In the genomic region with DNA sequence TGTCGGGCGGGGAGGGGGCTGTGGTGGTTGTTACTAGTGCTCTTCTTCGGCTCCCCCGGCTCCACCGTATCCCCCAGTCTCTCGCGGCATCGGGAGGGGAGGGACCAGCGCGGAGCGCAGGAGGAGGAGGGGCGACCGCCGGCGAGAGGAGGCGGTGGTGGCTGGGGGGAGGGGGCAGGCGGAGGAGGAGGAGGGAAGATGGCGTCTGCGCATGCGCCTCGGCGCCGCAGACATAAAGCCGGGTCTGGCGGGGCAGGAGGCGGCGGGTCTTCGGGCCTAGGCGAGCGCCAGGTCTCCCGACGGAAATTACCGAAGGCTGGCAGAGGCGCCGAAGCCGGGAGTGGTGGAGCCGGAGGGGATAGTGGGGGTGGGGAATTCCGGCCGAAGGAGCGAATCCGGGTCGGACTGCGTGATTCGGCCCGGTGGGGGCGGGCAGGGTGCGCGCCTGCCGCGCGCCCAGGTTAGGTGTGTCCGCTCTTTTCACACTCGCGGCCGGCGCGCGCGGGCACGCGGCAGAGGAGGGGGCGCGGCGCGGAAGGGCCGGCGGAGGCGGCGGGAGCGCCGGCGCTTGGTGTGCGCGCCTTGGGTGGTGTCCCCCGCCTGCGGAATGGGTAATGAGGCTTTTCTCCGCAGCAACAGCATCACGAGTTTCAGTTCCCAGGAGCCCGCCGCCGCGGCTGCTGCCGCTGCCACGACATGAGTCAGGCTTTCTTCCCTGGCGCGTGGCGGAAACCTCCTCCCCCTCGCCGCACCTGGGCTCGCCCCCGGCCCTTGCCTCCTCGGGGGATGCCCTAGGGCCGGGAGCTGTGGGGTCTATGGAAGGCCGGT, we compare ENCODE assay signal across 1 cellular context.
TF ChIP-seq lines count a peak whose summit lies in the region.

No MANE protein-coding gene starts in this region.

TF ChIP-seq in H1, 55 proteins besides CTCF, POLR2A, EP300 and RAD21 (continued from another document):
- TF ChIP-seq, protein P1, sequence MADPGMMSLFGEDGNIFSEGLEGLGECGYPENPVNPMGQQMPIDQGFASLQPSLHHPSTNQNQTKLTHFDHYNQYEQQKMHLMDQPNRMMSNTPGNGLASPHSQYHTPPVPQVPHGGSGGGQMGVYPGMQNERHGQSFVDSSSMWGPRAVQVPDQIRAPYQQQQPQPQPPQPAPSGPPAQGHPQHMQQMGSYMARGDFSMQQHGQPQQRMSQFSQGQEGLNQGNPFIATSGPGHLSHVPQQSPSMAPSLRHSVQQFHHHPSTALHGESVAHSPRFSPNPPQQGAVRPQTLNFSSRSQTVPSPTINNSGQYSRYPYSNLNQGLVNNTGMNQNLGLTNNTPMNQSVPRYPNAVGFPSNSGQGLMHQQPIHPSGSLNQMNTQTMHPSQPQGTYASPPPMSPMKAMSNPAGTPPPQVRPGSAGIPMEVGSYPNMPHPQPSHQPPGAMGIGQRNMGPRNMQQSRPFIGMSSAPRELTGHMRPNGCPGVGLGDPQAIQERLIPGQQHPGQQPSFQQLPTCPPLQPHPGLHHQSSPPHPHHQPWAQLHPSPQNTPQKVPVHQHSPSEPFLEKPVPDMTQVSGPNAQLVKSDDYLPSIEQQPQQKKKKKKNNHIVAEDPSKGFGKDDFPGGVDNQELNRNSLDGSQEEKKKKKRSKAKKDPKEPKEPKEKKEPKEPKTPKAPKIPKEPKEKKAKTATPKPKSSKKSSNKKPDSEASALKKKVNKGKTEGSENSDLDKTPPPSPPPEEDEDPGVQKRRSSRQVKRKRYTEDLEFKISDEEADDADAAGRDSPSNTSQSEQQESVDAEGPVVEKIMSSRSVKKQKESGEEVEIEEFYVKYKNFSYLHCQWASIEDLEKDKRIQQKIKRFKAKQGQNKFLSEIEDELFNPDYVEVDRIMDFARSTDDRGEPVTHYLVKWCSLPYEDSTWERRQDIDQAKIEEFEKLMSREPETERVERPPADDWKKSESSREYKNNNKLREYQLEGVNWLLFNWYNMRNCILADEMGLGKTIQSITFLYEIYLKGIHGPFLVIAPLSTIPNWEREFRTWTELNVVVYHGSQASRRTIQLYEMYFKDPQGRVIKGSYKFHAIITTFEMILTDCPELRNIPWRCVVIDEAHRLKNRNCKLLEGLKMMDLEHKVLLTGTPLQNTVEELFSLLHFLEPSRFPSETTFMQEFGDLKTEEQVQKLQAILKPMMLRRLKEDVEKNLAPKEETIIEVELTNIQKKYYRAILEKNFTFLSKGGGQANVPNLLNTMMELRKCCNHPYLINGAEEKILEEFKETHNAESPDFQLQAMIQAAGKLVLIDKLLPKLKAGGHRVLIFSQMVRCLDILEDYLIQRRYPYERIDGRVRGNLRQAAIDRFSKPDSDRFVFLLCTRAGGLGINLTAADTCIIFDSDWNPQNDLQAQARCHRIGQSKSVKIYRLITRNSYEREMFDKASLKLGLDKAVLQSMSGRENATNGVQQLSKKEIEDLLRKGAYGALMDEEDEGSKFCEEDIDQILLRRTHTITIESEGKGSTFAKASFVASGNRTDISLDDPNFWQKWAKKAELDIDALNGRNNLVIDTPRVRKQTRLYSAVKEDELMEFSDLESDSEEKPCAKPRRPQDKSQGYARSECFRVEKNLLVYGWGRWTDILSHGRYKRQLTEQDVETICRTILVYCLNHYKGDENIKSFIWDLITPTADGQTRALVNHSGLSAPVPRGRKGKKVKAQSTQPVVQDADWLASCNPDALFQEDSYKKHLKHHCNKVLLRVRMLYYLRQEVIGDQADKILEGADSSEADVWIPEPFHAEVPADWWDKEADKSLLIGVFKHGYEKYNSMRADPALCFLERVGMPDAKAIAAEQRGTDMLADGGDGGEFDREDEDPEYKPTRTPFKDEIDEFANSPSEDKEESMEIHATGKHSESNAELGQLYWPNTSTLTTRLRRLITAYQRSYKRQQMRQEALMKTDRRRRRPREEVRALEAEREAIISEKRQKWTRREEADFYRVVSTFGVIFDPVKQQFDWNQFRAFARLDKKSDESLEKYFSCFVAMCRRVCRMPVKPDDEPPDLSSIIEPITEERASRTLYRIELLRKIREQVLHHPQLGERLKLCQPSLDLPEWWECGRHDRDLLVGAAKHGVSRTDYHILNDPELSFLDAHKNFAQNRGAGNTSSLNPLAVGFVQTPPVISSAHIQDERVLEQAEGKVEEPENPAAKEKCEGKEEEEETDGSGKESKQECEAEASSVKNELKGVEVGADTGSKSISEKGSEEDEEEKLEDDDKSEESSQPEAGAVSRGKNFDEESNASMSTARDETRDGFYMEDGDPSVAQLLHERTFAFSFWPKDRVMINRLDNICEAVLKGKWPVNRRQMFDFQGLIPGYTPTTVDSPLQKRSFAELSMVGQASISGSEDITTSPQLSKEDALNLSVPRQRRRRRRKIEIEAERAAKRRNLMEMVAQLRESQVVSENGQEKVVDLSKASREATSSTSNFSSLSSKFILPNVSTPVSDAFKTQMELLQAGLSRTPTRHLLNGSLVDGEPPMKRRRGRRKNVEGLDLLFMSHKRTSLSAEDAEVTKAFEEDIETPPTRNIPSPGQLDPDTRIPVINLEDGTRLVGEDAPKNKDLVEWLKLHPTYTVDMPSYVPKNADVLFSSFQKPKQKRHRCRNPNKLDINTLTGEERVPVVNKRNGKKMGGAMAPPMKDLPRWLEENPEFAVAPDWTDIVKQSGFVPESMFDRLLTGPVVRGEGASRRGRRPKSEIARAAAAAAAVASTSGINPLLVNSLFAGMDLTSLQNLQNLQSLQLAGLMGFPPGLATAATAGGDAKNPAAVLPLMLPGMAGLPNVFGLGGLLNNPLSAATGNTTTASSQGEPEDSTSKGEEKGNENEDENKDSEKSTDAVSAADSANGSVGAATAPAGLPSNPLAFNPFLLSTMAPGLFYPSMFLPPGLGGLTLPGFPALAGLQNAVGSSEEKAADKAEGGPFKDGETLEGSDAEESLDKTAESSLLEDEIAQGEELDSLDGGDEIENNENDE (IDR thresholded peaks at IDR 0.05; ENCODE audit: insufficient replicate concordance, low read length): no peak
